ENCODE assay signal across 7 cellular contexts in the genomic region with DNA sequence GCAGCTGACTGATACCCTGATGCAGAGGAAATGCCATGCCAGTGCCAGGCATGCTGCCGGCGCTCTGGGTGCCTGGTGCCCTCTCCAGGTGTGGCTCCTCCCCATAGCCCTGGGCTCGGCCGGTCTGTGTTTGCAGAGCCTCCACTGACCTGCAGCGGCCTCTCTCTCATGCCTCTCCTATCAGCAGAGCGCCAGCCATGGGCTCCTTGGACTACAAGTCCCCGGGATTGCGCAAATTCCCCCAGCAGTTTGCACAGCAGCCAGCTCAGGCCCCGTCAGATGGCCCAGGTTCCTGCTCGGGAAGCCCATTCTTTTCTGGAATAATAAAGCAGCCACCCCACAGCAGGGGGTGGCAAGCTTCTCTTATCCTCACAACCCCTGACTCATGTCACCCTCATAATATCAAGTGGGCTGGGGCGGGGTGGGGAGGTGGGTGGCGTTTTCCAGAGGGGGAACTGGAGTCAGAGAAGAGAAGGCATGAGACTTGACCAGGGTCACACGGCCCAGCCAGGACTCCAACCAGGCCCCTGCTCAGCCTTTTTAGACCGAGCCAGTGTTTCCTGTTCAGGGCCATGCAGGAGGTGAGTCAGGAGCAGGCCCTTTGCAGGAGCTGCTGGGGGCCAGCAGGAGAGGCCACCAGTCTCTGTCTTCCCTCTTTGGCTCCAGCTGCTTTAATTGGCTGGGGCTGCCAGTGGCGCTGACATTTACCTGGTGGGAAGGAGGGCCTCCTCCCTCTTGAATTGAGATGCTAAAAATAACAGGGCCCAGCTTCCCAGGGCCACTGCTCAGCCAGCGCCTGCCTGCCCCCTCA. TPM values are rescaled to one million over a fixed set of nuclear protein-coding genes. Genes with fewer than 3 reads are reported as not detected.
DNase-seq lines count a peak whose midpoint lies in the region; ATAC-seq, FAIRE-seq and TF ChIP-seq lines count a peak whose summit lies in the region.

No MANE protein-coding gene starts in this region.

- H3K27me3 ChIP-seq in HL-60 (ENCODE audit: insufficient read depth, poor library complexity, severe bottlenecking), result no peaks in the 10 kb centered on the region
- no peaks in the 10 kb centered on the region for H3K27me3 ChIP-seq in RWPE2 (ENCODE audit: insufficient read depth, poor library complexity, severe bottlenecking)
- H3K27me3 ChIP-seq in heart right ventricle, result no peaks in the 10 kb centered on the region
- no peaks in the 10 kb centered on the region for H3K27me3 ChIP-seq in testis

- H3K9me3 ChIP-seq in RWPE2 (ENCODE audit: severe bottlenecking) (no peaks in the 10 kb centered on the region), heart right ventricle (no peaks in the 10 kb centered on the region), testis (no peaks in the 10 kb centered on the region)

- TF ChIP-seq POLR2A in testis (IDR thresholded peaks at IDR 0.05) (no peak), GM12891 (IDR thresholded peaks at IDR 0.05; ENCODE audit: low read depth, low read length) (no peak)

- no peak for TF ChIP-seq CTCF in HL-60 (IDR thresholded peaks at IDR 0.05; ENCODE audit: insufficient read depth, low read length)
- TF ChIP-seq CTCF in RWPE2 (IDR thresholded peaks at IDR 0.05; ENCODE audit: poor library complexity, severe bottlenecking), result no peak
- peak in 1 of 9 donors; percentile 2 for TF ChIP-seq CTCF in heart right ventricle (IDR thresholded peaks at IDR 0.05)
- TF ChIP-seq CTCF in testis (IDR thresholded peaks at IDR 0.05), result no peak

- peak; percentile 89 to 91 for DNase-seq in HL-60 (ENCODE audit: low read depth in 1 of 2, low spot score in 1 of 2)
- peak; percentile 83 for DNase-seq in RWPE2 (ENCODE audit: low spot score)
- DNase-seq in heart right ventricle, result peak; percentile 50 to 72
- DNase-seq in testis, result peak; percentile 64
- no peak for DNase-seq in medulla oblongata (ENCODE audit: extremely low spot score)
- DNase-seq in GM12891 (ENCODE audit: insufficient read length, low spot score), result no peak

- 43 to 56% methylated on average over 16 of the region's 16 CpGs for WGBS in heart right ventricle, 2 donors
- 48 to 83% methylated on average over 8 to 16 of the region's 16 CpGs for WGBS in testis, 2 donors

- ATAC-seq in RWPE2 (ENCODE audit: low read depth) (peak; percentile 92), heart right ventricle (peak; percentile 35 to 72 (median 64)), HG03565 (IDR thresholded peaks at IDR 0.05; ENCODE audit: unreplicated experiment) (no peak)

- intact Hi-C loops in heart right ventricle (cut with DNase I) (no loop called here), testis (cut with DNase I; ENCODE audit: low total_unique reads) (no loop called here)

- peaks cover 12% of the 10 kb centered on the region for H3K4me1 ChIP-seq in RWPE2 (ENCODE audit: insufficient read depth, poor library complexity, severe bottlenecking)
- H3K4me1 ChIP-seq in heart right ventricle, result peaks cover 24 to 100% (median 88%) of the 10 kb centered on the region in 9 donors
- H3K4me1 ChIP-seq in testis, result peaks cover 18% of the 10 kb centered on the region

- FAIRE-seq in GM12891 (lab: Jason Lieb, UNC), result no peak

- peak overlapping the region; percentile 25 for H3K27ac ChIP-seq in HL-60 (replicated peaks)
- peak overlapping the region; percentile 48 for H3K27ac ChIP-seq in RWPE2 (ENCODE audit: poor library complexity, severe bottlenecking)
- H3K27ac ChIP-seq in heart right ventricle, result peak overlapping the region in 9 of 10 donors; percentile 19 to 97 (median 62)
- H3K27ac ChIP-seq in testis, result no peak overlapping the region

- no peak overlapping the region for H3K4me3 ChIP-seq in HL-60 (replicated peaks; ENCODE audit: insufficient read depth, low read length)
- no peak overlapping the region for H3K4me3 ChIP-seq in RWPE2 (ENCODE audit: severe bottlenecking)
- H3K4me3 ChIP-seq in heart right ventricle, result no peak overlapping the region
- no peak overlapping the region for H3K4me3 ChIP-seq in testis

- H3K36me3 ChIP-seq in RWPE2 (ENCODE audit: low read depth) (peaks cover 11% of the 10 kb centered on the region; the same call in 1 of the 2 replicates), heart right ventricle (peaks cover 0 to 86% (median 19%) of the 10 kb centered on the region in 9 donors), testis (ENCODE audit: low read depth, missing control alignments) (no peaks in the 10 kb centered on the region)

TF ChIP-seq in GM12891, 5 proteins besides CTCF, POLR2A, EP300 and RAD21:
- TF ChIP-seq PAX5 (IDR thresholded peaks at IDR 0.05; ENCODE audit: insufficient read depth, low read length, severe bottlenecking), result no peak
- no peak for TF ChIP-seq POLR2AphosphoS5 (IDR thresholded peaks at IDR 0.05; ENCODE audit: low read depth, low read length)
- no peak for TF ChIP-seq TAF1 (IDR thresholded peaks at IDR 0.05; ENCODE audit: low read depth, low read length)
- no peak for TF ChIP-seq POU2F2 (IDR thresholded peaks at IDR 0.05; ENCODE audit: low read depth, low read length)
- TF ChIP-seq SPI1 (IDR thresholded peaks at IDR 0.05; ENCODE audit: low read depth, low read length), result no peak

RNA-seq across cellular contexts. Expression of a gene that starts 58.6 kb away (rescaled TPM):
- 10 to 100 TPM; 40.4 to 61.5 (median 50.8) TPM for total RNA-seq in heart right ventricle
- polyA plus RNA-seq in heart right ventricle, result 10 to 100 TPM; 24.2 to 26.8 TPM
- total RNA-seq in testis, result 10 to 100 TPM; 18.8 to 22.0 TPM
- 15.2 TPM for polyA plus RNA-seq in testis (ENCODE audit: insufficient read depth, low read depth, low replicate concordance)
- 21.2 TPM for polyA plus RNA-seq in GM12891 (2012; ENCODE audit: low read depth, missing spikeins)

Comparison
In these comparisons a context has a peak if more than half of its experiments do, and no peak if none do; other contexts are left out.
1. DNase-seq: peak in HL-60 (2 of 2), RWPE2 (single experiment), heart right ventricle (2 of 2) and testis (single experiment); none in medulla oblongata (single experiment) and GM12891 (single experiment).
2. H3K27ac ChIP-seq: peak in HL-60 (single experiment), RWPE2 (single experiment) and heart right ventricle (9 of 10); none in testis (0 of 2).